In genomic region chr5:137666109-137666850, GRCh38 we compare ENCODE assay signal across 8 cellular contexts.
A peak's percentile ranks its signal among the peaks of the same experiment; 100 is the strongest.
DNase-seq lines count a peak whose midpoint lies in the region; ATAC-seq lines count a peak whose summit lies in the region.

No MANE protein-coding gene starts in this region.

- peak; percentile 100 for ATAC-seq in GM18511 (IDR thresholded peaks at IDR 0.05; ENCODE audit: unreplicated experiment)
- ATAC-seq in HG02678 (IDR thresholded peaks at IDR 0.05; ENCODE audit: unreplicated experiment) = peak; percentile 100
- ATAC-seq in naive thymus-derived CD8-positive, alpha-beta T cell = peak; percentile 100

- POLR2A ChIA-PET in naive thymus-derived CD8-positive, alpha-beta T cell (lab: Charles Lee) = interaction anchor here (0.5 to 2.8 kb wide), 8 partner anchors 18 to 511 kb away, joined by 3 to 21 read pairs (median 4); partner anchors contain the start of genes HNRNPA0 and KLHL3

- peak overlapping the region; percentile 81 for H3K27ac Mint-ChIP-seq in activated naive CD8-positive, alpha-beta T cell
- H3K27ac Mint-ChIP-seq in naive thymus-derived CD8-positive, alpha-beta T cell = peak overlapping the region; percentile 12 to 89 (median 62)

- H3K4me1 Mint-ChIP-seq in activated naive CD8-positive, alpha-beta T cell (ENCODE audit: low read depth) = peaks cover 27% of the 10 kb centered on the region
- H3K4me1 Mint-ChIP-seq in naive thymus-derived CD8-positive, alpha-beta T cell = peaks cover 12 to 19% (median 18%) of the 10 kb centered on the region in 4 donors

- H3K36me3 Mint-ChIP-seq in activated naive CD8-positive, alpha-beta T cell = peaks cover 2% of the 10 kb centered on the region
- peaks cover 0 to 31% (median 7%) of the 10 kb centered on the region in 3 donors for H3K36me3 Mint-ChIP-seq in naive thymus-derived CD8-positive, alpha-beta T cell

- DNase-seq in OCI-M1 (lab: John Stamatoyannopoulos, UW) = peak; percentile 87
- DNase-seq in naive thymus-derived CD8-positive, alpha-beta T cell = peak; percentile 18 to 71 (median 37)
- no peak for DNase-seq in NCI-H128 (lab: John Stamatoyannopoulos, UW; ENCODE audit: unreplicated experiment)
- DNase-seq in superior temporal gyrus (ENCODE audit: extremely low spot score) = no peak
- DNase-seq in NCI-H146 treated with DMSO at 0.1 percent for 48 hours (lab: John Stamatoyannopoulos, UW; ENCODE audit: unreplicated experiment) = no peak

- peak overlapping the region; percentile 6 for H3K4me3 Mint-ChIP-seq in activated naive CD8-positive, alpha-beta T cell
- H3K4me3 Mint-ChIP-seq in naive thymus-derived CD8-positive, alpha-beta T cell = peak overlapping the region in 6 of 10 donors; percentile 14 to 61 (median 26)

- H3K27me3 Mint-ChIP-seq in activated naive CD8-positive, alpha-beta T cell = no peaks in the 10 kb centered on the region
- H3K27me3 Mint-ChIP-seq in naive thymus-derived CD8-positive, alpha-beta T cell = no peaks in the 10 kb centered on the region

- H3K9me3 Mint-ChIP-seq in activated naive CD8-positive, alpha-beta T cell (ENCODE audit: low read depth) = no peaks in the 10 kb centered on the region
- H3K9me3 Mint-ChIP-seq in naive thymus-derived CD8-positive, alpha-beta T cell = no peaks in the 10 kb centered on the region

Comparison
In these comparisons a context has a peak if more than half of its experiments do, and no peak if none do; other contexts are left out.
1. DNase-seq: peak in OCI-M1 (single experiment) and naive thymus-derived CD8-positive, alpha-beta T cell (10 of 10); none in NCI-H128 (single experiment), superior temporal gyrus (single experiment) and NCI-H146 treated with DMSO at 0.1 percent for 48 hours (single experiment).
2. Peak in every context shown above with its lines, with median percentiles within 50 percentile points of each other: ATAC-seq.